Comparison of ENCODE assay signal across 10 cellular contexts in genomic region chr6:131183427-131184095, GRCh38. TPM values are rescaled to one million over a fixed set of nuclear protein-coding genes. Genes with fewer than 3 reads are reported as not detected.
DNase-seq lines count a peak whose midpoint lies in the region; ATAC-seq and TF ChIP-seq lines count a peak whose summit lies in the region.
"Had no signal": no experiment of that assay in that cellular context is flagged by ENCODE, and none has a peak within 500 bp of the region (broad histone marks: within the 10 kb centered on the region; RNA-seq: fewer than 3 reads in every experiment).

No MANE protein-coding gene starts in this region.

- no peaks in the 10 kb centered on the region for H3K36me3 ChIP-seq in upper lobe of right lung

- H3K27ac Mint-ChIP-seq in activated CD8-positive, alpha-beta T cell treated with anti-CD3 and anti-CD28 coated beads, Interleukin-2, amount 10 ng/mL, durations not matched to agents 7 days and 5 days, result peak overlapping the region; percentile 96
- H3K27ac Mint-ChIP-seq in immature natural killer cell, result peak overlapping the region; percentile 65 to 96 (median 86)

- H3K27ac ChIP-seq in right cardiac atrium (ENCODE audit: low read length) (no peak overlapping the region), upper lobe of right lung (no peak overlapping the region)

- intact Hi-C loops in Right ventricle myocardium inferior (cut with DNase I) (no loop called here), right cardiac atrium (cut with DNase I) (no loop called here), upper lobe of right lung (cut with DNase I) (no loop called here)

- H3K9me3 ChIP-seq in right cardiac atrium (ENCODE audit: control insufficient read depth, low read length) (no peaks in the 10 kb centered on the region), upper lobe of right lung (no peaks in the 10 kb centered on the region)

- H3K4me1 ChIP-seq in right cardiac atrium (ENCODE audit: control insufficient read depth, insufficient read depth, low read length), result peaks cover 2% of the 10 kb centered on the region
- H3K4me1 ChIP-seq in upper lobe of right lung, result no peaks in the 10 kb centered on the region

- ATAC-seq in Right ventricle myocardium inferior (no peak), right cardiac atrium (no peak), upper lobe of right lung (peak; percentile 36), HG02642 (IDR thresholded peaks at IDR 0.05; ENCODE audit: poor library complexity, unreplicated experiment) (no peak)
- ATAC-seq in activated CD8-positive, alpha-beta T cell treated with anti-CD3 and anti-CD28 coated beads, Interleukin-2, amount 10 ng/mL, durations not matched to agents 7 days and 5 days, result no peak

- H3K4me3 ChIP-seq in right cardiac atrium (ENCODE audit: low read length) (no peak overlapping the region), upper lobe of right lung (no peak overlapping the region)

- no peaks in the 10 kb centered on the region for H3K27me3 ChIP-seq in right cardiac atrium (ENCODE audit: control insufficient read depth, insufficient read depth)
- H3K27me3 ChIP-seq in upper lobe of right lung, result no peaks in the 10 kb centered on the region

- no peaks in the 10 kb centered on the region for H3K9me3 Mint-ChIP-seq in activated CD8-positive, alpha-beta T cell treated with anti-CD3 and anti-CD28 coated beads, Interleukin-2, amount 10 ng/mL, durations not matched to agents 7 days and 5 days (ENCODE audit: insufficient read depth)
- H3K9me3 Mint-ChIP-seq in immature natural killer cell, result no peaks in the 10 kb centered on the region

- no peaks in the 10 kb centered on the region for H3K27me3 Mint-ChIP-seq in activated CD8-positive, alpha-beta T cell treated with anti-CD3 and anti-CD28 coated beads, Interleukin-2, amount 10 ng/mL, durations not matched to agents 7 days and 5 days (ENCODE audit: low read depth)
- no peaks in the 10 kb centered on the region for H3K27me3 Mint-ChIP-seq in immature natural killer cell (ENCODE audit: low read depth in 3 of 3)

- 95% methylated on average over 5 of the region's 5 CpGs for WGBS in right cardiac atrium

- peaks cover 26% of the 10 kb centered on the region for H3K36me3 Mint-ChIP-seq in activated CD8-positive, alpha-beta T cell treated with anti-CD3 and anti-CD28 coated beads, Interleukin-2, amount 10 ng/mL, durations not matched to agents 7 days and 5 days (ENCODE audit: low read depth)
- peaks cover 0 to 38% (median 34%) of the 10 kb centered on the region in 3 donors for H3K36me3 Mint-ChIP-seq in immature natural killer cell

- CTCF ChIA-PET in activated CD8-positive, alpha-beta T cell treated with anti-CD3 and anti-CD28 coated beads, Interleukin-2, amount 10 ng/mL, durations not matched to agents 7 days and 5 days (lab: Charles Lee), result interaction anchor here (0.7 to 5.8 kb wide), 18 partner anchors 8 to 444 kb away, joined by 3 to 92 read pairs (median 5); partner anchors contain the start of gene MED23

- no peak overlapping the region for H3K4me3 Mint-ChIP-seq in activated CD8-positive, alpha-beta T cell treated with anti-CD3 and anti-CD28 coated beads, Interleukin-2, amount 10 ng/mL, durations not matched to agents 7 days and 5 days
- peak overlapping the region in 1 of 5 donors; percentile 88 for H3K4me3 Mint-ChIP-seq in immature natural killer cell

- TF ChIP-seq CTCF in upper lobe of right lung (IDR thresholded peaks at IDR 0.05), result no peak

- peaks cover 11% of the 10 kb centered on the region for H3K4me1 Mint-ChIP-seq in activated CD8-positive, alpha-beta T cell treated with anti-CD3 and anti-CD28 coated beads, Interleukin-2, amount 10 ng/mL, durations not matched to agents 7 days and 5 days (ENCODE audit: low read depth)
- H3K4me1 Mint-ChIP-seq in immature natural killer cell, result peaks cover 7 to 10% of the 10 kb centered on the region in 2 donors

- POLR2A ChIA-PET in activated CD8-positive, alpha-beta T cell treated with anti-CD3 and anti-CD28 coated beads, Interleukin-2, amount 10 ng/mL, durations not matched to agents 7 days and 5 days (lab: Charles Lee), result interaction anchor here (1.0 kb wide), 2 partner anchors 16 to 17 kb away, joined by 3 read pairs; no protein-coding TSS in a partner anchor

- DNase-seq in Right ventricle myocardium inferior (ENCODE audit: missing footprints), result peak; percentile 23
- no peak for DNase-seq in right cardiac atrium
- no peak for DNase-seq in activated CD8-positive, alpha-beta T cell treated with anti-CD3 and anti-CD28 coated beads, Interleukin-2, amount 10 ng/mL, durations not matched to agents 7 days and 5 days
- DNase-seq in immature natural killer cell, result no peak
- no peak for DNase-seq in upper lobe of right lung
- no peak for DNase-seq in GM19238 (ENCODE audit: insufficient read length, low spot score)
- no peak for DNase-seq in NCI-H2107 treated with DMSO at 0.1 percent for 48 hours (lab: John Stamatoyannopoulos, UW; ENCODE audit: unreplicated experiment)
- DNase-seq: NCI-H345; stimulated activated CD4-positive, alpha-beta T cell treated with anti-CD3 and anti-CD28 coated beads, Interleukin-4, amount 100 ng/mL, for 1 hour had no signal

RNA-seq across cellular contexts. Expression of gene AKAP7, which starts 48.3 kb away (rescaled TPM):
- 11.1 TPM for total RNA-seq in Right ventricle myocardium inferior
- 10 to 100 TPM; 14.1 to 16.2 (median 14.7) TPM for total RNA-seq in right cardiac atrium
- 9.3 TPM for polyA plus RNA-seq in right cardiac atrium
- 1 to 10 TPM; 7.8 to 9.1 TPM for total RNA-seq in activated CD8-positive, alpha-beta T cell treated with anti-CD3 and anti-CD28 coated beads, Interleukin-2, amount 10 ng/mL, durations not matched to agents 7 days and 5 days
- 10 to 100 TPM; 11.0 to 15.1 (median 12.0) TPM for polyA plus RNA-seq in immature natural killer cell
- 11.1 TPM for total RNA-seq in upper lobe of right lung
